In the genomic region with DNA sequence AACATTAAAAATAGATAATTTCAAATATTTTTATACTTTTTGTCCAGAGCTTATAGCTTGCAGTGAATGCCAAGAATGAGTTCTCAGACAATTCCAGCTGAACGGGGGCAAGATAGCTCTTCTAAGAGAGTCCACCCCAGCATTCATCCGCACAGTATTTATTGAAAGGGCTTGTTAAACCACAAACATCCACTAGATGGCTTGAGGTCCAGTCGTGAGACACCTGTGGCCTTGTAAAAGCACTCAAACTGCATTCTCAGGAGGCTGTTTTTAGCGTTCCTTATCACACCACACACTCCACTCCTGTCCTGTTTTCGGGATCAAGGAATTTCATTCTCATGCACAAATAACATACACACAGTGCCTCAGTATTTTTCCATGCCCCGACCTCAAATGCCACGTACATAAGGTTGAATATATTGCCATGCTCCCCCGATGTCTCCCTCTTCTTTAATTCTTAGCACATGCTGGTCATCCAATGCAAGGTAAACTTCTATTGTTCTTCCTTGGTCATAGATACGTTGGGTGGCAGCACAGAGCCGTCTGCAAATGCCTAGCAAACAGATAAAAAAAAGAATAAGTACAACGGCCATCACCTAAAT, we compare ENCODE assay signal across 8 cellular contexts. TPM values are rescaled to one million over a fixed set of nuclear protein-coding genes. Genes with fewer than 3 reads are reported as not detected.
DNase-seq lines count a peak whose midpoint lies in the region; ATAC-seq, FAIRE-seq and TF ChIP-seq lines count a peak whose summit lies in the region.

No MANE protein-coding gene starts in this region.

- DNase-seq in D721Med (ENCODE audit: insufficient read length, low spot score) (no peak), HCEC 1CT (peak; percentile 43), NCI-H82 (lab: John Stamatoyannopoulos, UW) (peak; percentile 81), epithelial cell of proximal tubule (ENCODE audit: low read depth) (no peak), pancreas (peak in 1 of 6 donors; percentile 26), activated T-cell treated with anti-CD3 and anti-CD28 coated beads for 4 hours (no peak), T-helper 17 cell (no peak)

- no peak overlapping the region for H3K27ac ChIP-seq in pancreas

- 37 to 42% methylated on average over 11 of the region's 11 CpGs for WGBS in pancreas, 2 donors

- peaks cover 14% of the 10 kb centered on the region for H3K4me1 Mint-ChIP-seq in T-helper 17 cell

- H3K4me3 Mint-ChIP-seq in T-helper 17 cell = no peak overlapping the region

- H3K9me3 ChIP-seq in pancreas = no peaks in the 10 kb centered on the region
- H3K9me3 ChIP-seq in T-helper 17 cell (ENCODE audit: control insufficient read depth, low read length, poor library complexity, severe bottlenecking) = peaks cover 2% of the 10 kb centered on the region

- H3K4me3 ChIP-seq in epithelial cell of proximal tubule (ENCODE audit: low read depth, low read length) = no peak overlapping the region
- H3K4me3 ChIP-seq in pancreas = no peak overlapping the region

- no peaks in the 10 kb centered on the region for H3K27me3 Mint-ChIP-seq in T-helper 17 cell

- TF ChIP-seq CTCF in D721Med (IDR thresholded peaks at IDR 0.05; ENCODE audit: insufficient read depth, missing control alignments) = peak; percentile 36
- TF ChIP-seq CTCF in epithelial cell of proximal tubule (conservative IDR thresholded peaks at IDR 0.05; ENCODE audit: low read depth, low read length) = peak; percentile 72
- TF ChIP-seq CTCF in pancreas (IDR thresholded peaks at IDR 0.05) = peak; percentile 6 to 49 (median 37)

- no peak for FAIRE-seq in D721Med (lab: Jason Lieb, UNC)
- FAIRE-seq in pancreas (lab: Jason Lieb, UNC) = no peak

- peaks cover 3 to 16% (median 3%) of the 10 kb centered on the region in 3 donors for H3K36me3 ChIP-seq in pancreas

- ATAC-seq in pancreas (peak; percentile 35 to 78 (median 78)), T-helper 17 cell (no peak), HG02840 (IDR thresholded peaks at IDR 0.05; ENCODE audit: low FRiP score, unreplicated experiment) (no peak)

- H3K27me3 ChIP-seq in pancreas = no peaks in the 10 kb centered on the region

- H3K27ac Mint-ChIP-seq in T-helper 17 cell = no peak overlapping the region

- no peaks in the 10 kb centered on the region for H3K4me1 ChIP-seq in pancreas

- H3K36me3 Mint-ChIP-seq in T-helper 17 cell (ENCODE audit: low read depth) = peaks cover 31% of the 10 kb centered on the region

- intact Hi-C loops in pancreas (cut with DNase I) = loop anchor here in 1 of 3 donors (10.0 kb wide), 1 partner anchor 211 kb away; no protein-coding TSS in a partner anchor

RNA-seq across cellular contexts. Expression of gene DNAJC10, which starts 47.4 kb away (rescaled TPM):
- total RNA-seq in epithelial cell of proximal tubule (89.5 and 99.7 TPM in 2 replicates), pancreas (10 to 100 TPM; 49.7 to 87.8 (median 78.2) TPM), T-helper 17 cell (10 to 100 TPM; 52.4 to 55.1 TPM)
- 10 to 100 TPM; 19.9 to 32.2 TPM for polyA plus RNA-seq in pancreas

Comparison
In these comparisons a context has a peak if more than half of its experiments do, and no peak if none do; other contexts are left out.
1. DNase-seq: peak in HCEC 1CT (single experiment) and NCI-H82 (single experiment); none in D721Med (single experiment), epithelial cell of proximal tubule (single experiment), activated T-cell treated with anti-CD3 and anti-CD28 coated beads for 4 hours (single experiment) and T-helper 17 cell (0 of 3).
2. ATAC-seq: peak in pancreas (4 of 4); none in T-helper 17 cell (single experiment) and HG02840 (single experiment).
3. Peak in every context shown above with its lines, with median percentiles within 50 percentile points of each other: CTCF ChIP-seq.